Comparison of ENCODE assay signal across 8 cellular contexts in the genomic region with DNA sequence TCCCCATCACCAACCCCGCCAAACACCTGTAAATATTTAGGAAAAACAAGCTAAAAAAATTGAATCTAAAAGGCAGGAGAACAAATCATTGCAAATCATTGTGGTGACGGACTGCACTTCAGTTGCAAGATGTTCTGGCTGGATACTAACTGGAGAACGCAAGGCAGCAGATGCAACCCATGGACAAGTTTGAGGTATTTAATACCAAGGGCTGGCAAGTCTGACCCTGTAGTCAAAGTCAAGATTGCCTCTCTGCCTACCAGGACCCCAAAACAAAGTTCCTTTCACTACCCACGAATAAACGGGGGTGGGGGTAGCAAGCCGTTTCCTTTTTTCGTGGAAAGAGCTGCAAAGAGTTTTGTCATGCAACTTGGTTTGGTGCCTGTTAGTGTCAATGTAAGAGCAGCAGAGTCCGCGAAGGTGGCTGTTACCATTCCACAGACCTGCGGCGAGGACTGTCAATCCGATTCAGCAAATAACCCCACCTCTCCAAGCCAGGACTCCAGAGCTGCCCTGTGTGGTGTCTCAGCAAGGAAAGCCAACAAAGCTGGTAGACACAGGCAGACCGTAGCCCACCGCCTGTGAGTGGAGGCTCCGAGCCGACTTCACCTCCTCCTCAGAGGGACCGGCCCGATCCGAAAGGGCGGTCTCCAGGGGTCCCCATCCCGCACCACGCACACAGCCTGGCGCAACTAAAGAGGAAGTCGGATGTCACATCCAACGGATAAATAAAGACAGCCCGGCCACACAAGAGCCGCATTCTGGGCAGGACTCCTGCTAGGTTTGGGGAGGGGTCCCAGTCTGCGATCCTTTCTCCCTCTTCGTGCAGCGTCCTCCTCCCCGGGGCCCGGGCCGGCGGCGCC. TPM values are rescaled to one million over a fixed set of nuclear protein-coding genes. Genes with fewer than 3 reads are reported as not detected.
A peak's percentile ranks its signal among the peaks of the same experiment; 100 is the strongest.
DNase-seq lines count a peak whose midpoint lies in the region; ATAC-seq lines count a peak whose summit lies in the region.

No MANE protein-coding gene starts in this region.

- peak overlapping the region; percentile 61 for H3K4me3 ChIP-seq in H7 (ENCODE audit: insufficient read depth, low read depth, low read length)

- peak overlapping the region; percentile 76 for H3K27ac ChIP-seq in angular gyrus (ENCODE audit: low read depth, low read length)

- no peaks in the 10 kb centered on the region for H3K36me3 ChIP-seq in H7 (replicated peaks; ENCODE audit: control insufficient read depth, insufficient read depth, low read length)

- DNase-seq in C1 segment of cervical spinal cord (lab: John Stamatoyannopoulos, UW) (peak in 10 of 14 donors; percentile 28 to 68 (median 49)), H7 (peak; percentile 74), OCI-M1 (lab: John Stamatoyannopoulos, UW) (peak; percentile 62), hypothalamus (lab: John Stamatoyannopoulos, UW) (peak in 27 of 51 donors; percentile 5 to 76 (median 35)), sciatic nerve (ENCODE audit: low spot score) (peak; percentile 67), pons (ENCODE audit: low spot score) (no peak), putamen (ENCODE audit: low spot score) (no peak)

- peak; percentile 4 for ATAC-seq in sciatic nerve

- intact Hi-C loops in sciatic nerve (cut with DNase I), result loop anchor here (10.0 kb wide), 1 partner anchor 115 kb away; no protein-coding TSS in a partner anchor

- H3K27me3 ChIP-seq in H7 (ENCODE audit: control insufficient read depth, insufficient read depth, low read length), result peaks cover 36% of the 10 kb centered on the region

RNA-seq across cellular contexts. Expression of a gene that starts 1.0 kb away (rescaled TPM):
- total RNA-seq in H7 (2014; rRNA removed; shearing (Covaris generic)), result 0.76 and 3.2 TPM in 2 replicates
- 77.8 TPM for total RNA-seq in sciatic nerve

Comparison
In these comparisons a context has a peak if more than half of its experiments do, and no peak if none do; other contexts are left out.
1. DNase-seq: peak in C1 segment of cervical spinal cord (10 of 14), H7 (single experiment), OCI-M1 (single experiment), hypothalamus (27 of 51) and sciatic nerve (single experiment); none in pons (single experiment) and putamen (single experiment).
2. RNA of a gene that starts 1.0 kb away (total RNA-seq): 77.8 TPM in sciatic nerve (single experiment); 0.76 to 3.2 TPM in H7; every median in the first group is over 10 times any median in the second.